ENCODE assay signal across 1 cellular context in genomic region chr1:153658400-153659174, GRCh38.
TF ChIP-seq lines count a peak whose summit lies in the region.

TSS of gene SNAPIN (plus strand) at chr1:153658703. CDS start at chr1:153658744, 41 bp downstream.

TF ChIP-seq in GM12878, 131 proteins besides CTCF, POLR2A, EP300 and RAD21 (continued from another document and continues in another):
- TF ChIP-seq ZNF384 (IDR thresholded peaks at IDR 0.05; ENCODE audit: borderline replicate concordance, low read depth, low read length) (0 out of 2 replicates have a peak, but pooled peaks have one; percentile 3), ZNF24 (IDR thresholded peaks at IDR 0.05) (no peak), POLR2AphosphoS5 (IDR thresholded peaks at IDR 0.05; ENCODE audit: low read length) (peak; percentile 82), MEF2B (IDR thresholded peaks at IDR 0.05; ENCODE audit: partially characterized antibody, poor library complexity, severe bottlenecking) (no peak), GATAD2B (conservative IDR thresholded peaks at IDR 0.05; ENCODE audit: low read depth) (peak; percentile 52; the same call in 1 of the 2 replicates), IRF4 (IDR thresholded peaks at IDR 0.05; ENCODE audit: low read depth, low read length) (no peak), CUX1 (IDR thresholded peaks at IDR 0.05; ENCODE audit: insufficient replicate concordance, low read depth, low read length) (no peak), LARP7 (IDR thresholded peaks at IDR 0.05) (0 out of 2 replicates have a peak, but pooled peaks have one; percentile 24), RUNX3 (IDR thresholded peaks at IDR 0.05; ENCODE audit: low read length) (peak; percentile 44; the same call in 1 of the 2 replicates), NR2F1 (conservative IDR thresholded peaks at IDR 0.05) (0 out of 2 replicates have a peak, but pooled peaks have one; percentile 31), JUNB (IDR thresholded peaks at IDR 0.05) (no peak), IKZF2 (IDR thresholded peaks at IDR 0.05) (no peak), ZBTB4 (CRISPR knock-in tag; IDR thresholded peaks at IDR 0.05) (no peak), TCF3 (IDR thresholded peaks at IDR 0.05; ENCODE audit: borderline replicate concordance, insufficient read depth, low read depth, low read length) (no peak), TARDBP (IDR thresholded peaks at IDR 0.05; ENCODE audit: borderline replicate concordance) (no peak), IKZF1 (conservative IDR thresholded peaks at IDR 0.05) (peak; percentile 79), ASH2L (IDR thresholded peaks at IDR 0.05; ENCODE audit: borderline replicate concordance, low read depth) (peak; percentile 99), NBN (IDR thresholded peaks at IDR 0.05) (peak; percentile 45; the same call in 1 of the 2 replicates), KAT2A (conservative IDR thresholded peaks at IDR 0.05; ENCODE audit: control insufficient read depth, low read depth, low read length) (no peak), ZNF592 (IDR thresholded peaks at IDR 0.05) (no peak), EZH2 (IDR thresholded peaks at IDR 0.05; ENCODE audit: borderline replicate concordance, control insufficient read depth, low read depth, low read length) (no peak), E2F8 (IDR thresholded peaks at IDR 0.05; ENCODE audit: low read depth, partially characterized antibody) (no peak), CREB1 (IDR thresholded peaks at IDR 0.05; ENCODE audit: low read depth) (peak; percentile 86), ZBTB33 (IDR thresholded peaks at IDR 0.05) (no peak), ATF3 (IDR thresholded peaks at IDR 0.05; ENCODE audit: borderline replicate concordance, extremely low read depth, low read depth, low read length) (0 out of 2 replicates have a peak, but pooled peaks have one; percentile 11), FOXK2 (IDR thresholded peaks at IDR 0.05) (no peak), SMC3 (IDR thresholded peaks at IDR 0.05; ENCODE audit: borderline replicate concordance, low read length) (no peak), ELK1 (IDR thresholded peaks at IDR 0.05; ENCODE audit: low read depth, low read length) (peak; percentile 60; the same call in 1 of the 2 replicates), SMARCA5 (IDR thresholded peaks at IDR 0.05) (no peak), ZBTB11 (CRISPR knock-in tag; IDR thresholded peaks at IDR 0.05) (no peak), SREBF2 (IDR thresholded peaks at IDR 0.05; ENCODE audit: low read length) (no peak)
